Comparison of ENCODE assay signal across 16 cellular contexts in genomic region chr1:37055631-37056030, GRCh38. TPM values are rescaled to one million over a fixed set of nuclear protein-coding genes. Genes with fewer than 3 reads are reported as not detected.
"Had no signal": no experiment of that assay in that cellular context is flagged by ENCODE, and none has a peak within 500 bp of the region (broad histone marks: within the 10 kb centered on the region; RNA-seq: fewer than 3 reads in every experiment).

No MANE protein-coding gene starts in this region.

- H3K36me3 Mint-ChIP-seq: stimulated activated effector memory CD8-positive, alpha-beta T cell treated with anti-CD3 and anti-CD28 coated beads, Interleukin-12 subunit alpha, Interleukin-12 subunit beta, amount 100 ng/mL, for 72 hours had no signal

- DNase-seq: activated naive CD4-positive, alpha-beta T cell treated with anti-CD3 and anti-CD28 coated beads, Interleukin-2, amount 50 U/mL, for 16 hours; amniotic stem cell; brain microvascular endothelial cell; cerebellar nuclear complex; effector memory CD8-positive, alpha-beta T cell; gastrocnemius medialis; kidney; left ventricle myocardium inferior; mesenchymal stem cell; occipital lobe; right cardiac atrium had no signal

- H3K4me3 Mint-ChIP-seq: dendritic cell treated with granulocyte-macrophage colony-stimulating factor and Interleukin-4, amounts not matched to agents 40 ng/mL and 50 ng/mL, for 4 days; effector memory CD8-positive, alpha-beta T cell; nephron; stimulated activated effector memory CD8-positive, alpha-beta T cell treated with anti-CD3 and anti-CD28 coated beads, Interleukin-12 subunit alpha, Interleukin-12 subunit beta, amount 100 ng/mL, for 72 hours had no signal

- H3K4me1 Mint-ChIP-seq: nephron; stimulated activated effector memory CD8-positive, alpha-beta T cell treated with anti-CD3 and anti-CD28 coated beads, Interleukin-12 subunit alpha, Interleukin-12 subunit beta, amount 100 ng/mL, for 72 hours had no signal

- H3K9me3 Mint-ChIP-seq: activated T-helper 2 cell treated with anti-CD3 and anti-CD28 coated beads, Interferon-gamma antibody, Interleukin-2, Interleukin-4, amounts not matched to agents 10 μg/mL and 5 μg/mL and 100 μg/mL, durations not matched to agents 14 hours and 24 hours and 36 hours; dendritic cell treated with granulocyte-macrophage colony-stimulating factor and Interleukin-4, amounts not matched to agents 40 ng/mL and 50 ng/mL, for 4 days; effector memory CD8-positive, alpha-beta T cell; nephron; stimulated activated effector memory CD8-positive, alpha-beta T cell treated with anti-CD3 and anti-CD28 coated beads, Interleukin-12 subunit alpha, Interleukin-12 subunit beta, amount 100 ng/mL, for 72 hours had no signal

- H3K27ac Mint-ChIP-seq: activated T-helper 2 cell treated with anti-CD3 and anti-CD28 coated beads, Interferon-gamma antibody, Interleukin-2, Interleukin-4, amounts not matched to agents 10 μg/mL and 5 μg/mL and 100 μg/mL, durations not matched to agents 14 hours and 24 hours and 36 hours; dendritic cell treated with granulocyte-macrophage colony-stimulating factor and Interleukin-4, amounts not matched to agents 40 ng/mL and 50 ng/mL, for 4 days; effector memory CD8-positive, alpha-beta T cell; nephron; progenitor cell of endocrine pancreas; stimulated activated effector memory CD8-positive, alpha-beta T cell treated with anti-CD3 and anti-CD28 coated beads, Interleukin-12 subunit alpha, Interleukin-12 subunit beta, amount 100 ng/mL, for 72 hours had no signal

RNA-seq across cellular contexts. Expression of gene GRIK3, which starts 21.3 kb away (rescaled TPM):
- total RNA-seq: activated T-helper 2 cell treated with anti-CD3 and anti-CD28 coated beads, Interferon-gamma antibody, Interleukin-2, Interleukin-4, amounts not matched to agents 10 μg/mL and 5 μg/mL and 100 μg/mL, durations not matched to agents 14 hours and 24 hours and 36 hours had no signal
